Comparison of ENCODE assay signal across 8 cellular contexts in the genomic region with DNA sequence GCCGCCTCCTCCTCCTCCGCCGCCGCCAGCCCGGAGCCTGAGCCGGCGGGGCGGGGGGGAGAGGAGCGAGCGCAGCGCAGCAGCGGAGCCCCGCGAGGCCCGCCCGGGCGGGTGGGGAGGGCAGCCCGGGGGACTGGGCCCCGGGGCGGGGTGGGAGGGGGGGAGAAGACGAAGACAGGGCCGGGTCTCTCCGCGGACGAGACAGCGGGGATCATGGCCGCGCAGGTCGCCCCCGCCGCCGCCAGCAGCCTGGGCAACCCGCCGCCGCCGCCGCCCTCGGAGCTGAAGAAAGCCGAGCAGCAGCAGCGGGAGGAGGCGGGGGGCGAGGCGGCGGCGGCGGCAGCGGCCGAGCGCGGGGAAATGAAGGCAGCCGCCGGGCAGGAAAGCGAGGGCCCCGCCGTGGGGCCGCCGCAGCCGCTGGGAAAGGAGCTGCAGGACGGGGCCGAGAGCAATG.
A peak's percentile ranks its signal among the peaks of the same experiment; 100 is the strongest.
DNase-seq lines count a peak whose midpoint lies in the region; ATAC-seq lines count a peak whose summit lies in the region.

No MANE protein-coding gene starts in this region.

- ATAC-seq in HG02610 (IDR thresholded peaks at IDR 0.05; ENCODE audit: unreplicated experiment), result no peak

- H3K9me3 ChIP-seq in iPS-18c (ENCODE audit: control insufficient read depth, insufficient read depth, low read length), result no peaks in the 10 kb centered on the region

- peak; percentile 30 for DNase-seq in activated gamma-delta T cell treated with Interleukin-2 at 50 U/mL for 16 hours
- DNase-seq in activated gamma-delta T cell (lab: John Stamatoyannopoulos, UW), result no peak
- DNase-seq in activated naive CD4-positive, alpha-beta T cell treated with anti-CD3 and anti-CD28 coated beads, Interleukin-2, amount 50 U/mL, for 16 hours, result peak; percentile 51
- DNase-seq in stimulated activated CD8-positive, alpha-beta memory T cell treated with anti-CD3 and anti-CD28 coated beads, Interleukin-15, amount 100 ng/mL, for 1 hour (ENCODE audit: low read depth), result peak; percentile 1
- no peak for DNase-seq in NCI-H82 (lab: John Stamatoyannopoulos, UW)
- no peak for DNase-seq in iPS-NIHi11 (ENCODE audit: low spot score)

- H3K4me3 ChIP-seq in iPS-18c (ENCODE audit: insufficient read depth, low read depth, low read length), result peak overlapping the region; percentile 73

Comparison
In these comparisons a context has a peak if more than half of its experiments do, and no peak if none do; other contexts are left out.
1. DNase-seq: peak in activated gamma-delta T cell treated with Interleukin-2 at 50 U/mL for 16 hours (single experiment), activated naive CD4-positive, alpha-beta T cell treated with anti-CD3 and anti-CD28 coated beads, Interleukin-2, amount 50 U/mL, for 16 hours (single experiment) and stimulated activated CD8-positive, alpha-beta memory T cell treated with anti-CD3 and anti-CD28 coated beads, Interleukin-15, amount 100 ng/mL, for 1 hour (single experiment); none in activated gamma-delta T cell (single experiment), NCI-H82 (single experiment) and iPS-NIHi11 (single experiment).